ENCODE assay signal across 7 cellular contexts in genomic region chr2:229124126-229124525, GRCh38.
"Had no signal": no experiment of that assay in that cellular context is flagged by ENCODE, and none has a peak within 500 bp of the region (broad histone marks: within the 10 kb centered on the region; RNA-seq: fewer than 3 reads in every experiment).

No MANE protein-coding gene starts in this region.

- ATAC-seq: GM23338 had no signal

- DNase-seq: H9, HCEC 1CT, IMR-90 had no signal

- FAIRE-seq: H1, H54, HTR-8/SVneo had no signal

- H2AFZ ChIP-seq: GM23338 had no signal

- H3K4me3 ChIP-seq: GM23338 had no signal

- H3K4me2 ChIP-seq: GM23338 had no signal
